8 cellular contexts compared by ENCODE assay signal in genomic region chr11:45857834-45858492, GRCh38. TPM values are rescaled to one million over a fixed set of nuclear protein-coding genes. Genes with fewer than 3 reads are reported as not detected.
DNase-seq lines count a peak whose midpoint lies in the region; ATAC-seq and TF ChIP-seq lines count a peak whose summit lies in the region.

No MANE protein-coding gene starts in this region.

- H3K14ac ChIP-seq in IMR-90 (replicated peaks; ENCODE audit: low read depth, low read length), result no peak overlapping the region

- no peaks in the 10 kb centered on the region for H3K9me3 Mint-ChIP-seq in stimulated activated effector memory CD8-positive, alpha-beta T cell treated with anti-CD3 and anti-CD28 coated beads, Interleukin-12 subunit alpha, Interleukin-12 subunit beta, amount 100 ng/mL, for 72 hours
- H3K9me3 Mint-ChIP-seq in progenitor cell of endocrine pancreas (ENCODE audit: low read depth), result no peaks in the 10 kb centered on the region

- H3K4me3 ChIP-seq in IMR-90 (ENCODE audit: insufficient read depth, low read depth, low read length) (no peak overlapping the region), ascending aorta (no peak overlapping the region), hepatocyte (no peak overlapping the region)

- H3K23ac ChIP-seq in IMR-90 (ENCODE audit: low read depth, low read length), result peak overlapping the region; percentile 1; the same call in 1 of the 2 replicates

- no peak overlapping the region for H3K4me3 Mint-ChIP-seq in stimulated activated effector memory CD8-positive, alpha-beta T cell treated with anti-CD3 and anti-CD28 coated beads, Interleukin-12 subunit alpha, Interleukin-12 subunit beta, amount 100 ng/mL, for 72 hours
- no peak overlapping the region for H3K4me3 Mint-ChIP-seq in progenitor cell of endocrine pancreas (ENCODE audit: low read depth)

- TF ChIP-seq CTCF in IMR-90 (conservative IDR thresholded peaks at IDR 0.05; ENCODE audit: low read depth, low read length) (no peak), ascending aorta (IDR thresholded peaks at IDR 0.05) (no peak), hepatocyte (IDR thresholded peaks at IDR 0.05; ENCODE audit: poor library complexity) (no peak), progenitor cell of endocrine pancreas (IDR thresholded peaks at IDR 0.05; ENCODE audit: unreplicated experiment) (no peak)

- H3K36me3 Mint-ChIP-seq in stimulated activated effector memory CD8-positive, alpha-beta T cell treated with anti-CD3 and anti-CD28 coated beads, Interleukin-12 subunit alpha, Interleukin-12 subunit beta, amount 100 ng/mL, for 72 hours, result peaks cover 63% of the 10 kb centered on the region
- H3K36me3 Mint-ChIP-seq in progenitor cell of endocrine pancreas (ENCODE audit: insufficient read depth), result peaks cover 14% of the 10 kb centered on the region

- dilution Hi-C loops in IMR-90 (cut with HindIII; ENCODE audit: low sequenced_read_pairs, unreplicated experiment), result no loop called here

- H3K18ac ChIP-seq in IMR-90 (ENCODE audit: low read depth, low read length), result peak overlapping the region; percentile 14; the same call in 1 of the 2 replicates

- H2AFZ ChIP-seq in IMR-90 (replicated peaks; ENCODE audit: low read length, poor library complexity) (no peak overlapping the region), hepatocyte (no peak overlapping the region)

- no peak overlapping the region for H4K91ac ChIP-seq in IMR-90 (ENCODE audit: insufficient read depth, low read depth, low read length)

- peak overlapping the region; percentile 3 for H2BK5ac ChIP-seq in IMR-90 (ENCODE audit: low read depth, low read length, poor library complexity, severe bottlenecking)

- H3K79me1 ChIP-seq in IMR-90 (ENCODE audit: low read depth in 1 of 2, low read length in 2 of 2), result peaks cover 14 to 62% of the 10 kb centered on the region in 2 experiments

- peaks cover 30% of the 10 kb centered on the region for H3K4me1 ChIP-seq in IMR-90 (ENCODE audit: control insufficient read depth, insufficient read depth, low read length)
- peaks cover 37 to 67% of the 10 kb centered on the region in 2 donors for H3K4me1 ChIP-seq in ascending aorta
- peaks cover 21% of the 10 kb centered on the region for H3K4me1 ChIP-seq in hepatocyte (ENCODE audit: insufficient read depth)

- no peaks in the 10 kb centered on the region for H3K9me2 ChIP-seq in hepatocyte (replicated peaks; ENCODE audit: insufficient read depth)

- H2AK9ac ChIP-seq in IMR-90 (replicated peaks; ENCODE audit: low read depth, low read length, poor library complexity), result no peak overlapping the region

- intact Hi-C loops in IMR-90 (cut with micrococcal nuclease) (no loop called here), ascending aorta (cut with DNase I) (loop anchor here (2.0 kb wide), 1 partner anchor 15 kb away; no protein-coding TSS in a partner anchor)

- POLR2A ChIA-PET in IMR-90 (lab: Charles Lee; ENCODE audit: unreplicated experiment), result no interaction called here

- TF ChIP-seq RAD21 in IMR-90 (IDR thresholded peaks at IDR 0.05; ENCODE audit: low read length), result no peak

- in situ Hi-C loops in IMR-90 (cut with MboI; ENCODE audit: low sequenced_read_pairs), result no loop called here

- H3K36me3 ChIP-seq in IMR-90 (ENCODE audit: control insufficient read depth, insufficient read depth, low read length) (peaks cover 24% of the 10 kb centered on the region), ascending aorta (peaks cover 29 to 38% of the 10 kb centered on the region in 2 donors), hepatocyte (replicated peaks; ENCODE audit: insufficient read depth, low read depth) (no peaks in the 10 kb centered on the region)

- no peak overlapping the region for H2BK20ac ChIP-seq in IMR-90 (ENCODE audit: low read depth, low read length)

- ATAC-seq in IMR-90 (ENCODE audit: low read depth), result 0 out of 2 replicates have a peak, but pooled peaks have one; percentile 2
- no peak for ATAC-seq in stimulated activated effector memory CD8-positive, alpha-beta T cell treated with anti-CD3 and anti-CD28 coated beads, Interleukin-12 subunit alpha, Interleukin-12 subunit beta, amount 100 ng/mL, for 72 hours
- ATAC-seq in HG02588 (IDR thresholded peaks at IDR 0.05; ENCODE audit: unreplicated experiment), result no peak
- no peak for ATAC-seq in HG03097 (IDR thresholded peaks at IDR 0.05; ENCODE audit: low FRiP score, unreplicated experiment)

- H3K27me3 Mint-ChIP-seq in progenitor cell of endocrine pancreas, result no peaks in the 10 kb centered on the region

- H3K56ac ChIP-seq in IMR-90 (ENCODE audit: extremely low read depth, insufficient read depth, low read length), result no peak overlapping the region

- no peak for TF ChIP-seq POLR2A in IMR-90 (IDR thresholded peaks at IDR 0.05; ENCODE audit: low read depth, low read length)

- H4K5ac ChIP-seq in IMR-90 (ENCODE audit: low read depth, low read length), result no peak overlapping the region

- peaks cover 12% of the 10 kb centered on the region for H3K4me1 Mint-ChIP-seq in stimulated activated effector memory CD8-positive, alpha-beta T cell treated with anti-CD3 and anti-CD28 coated beads, Interleukin-12 subunit alpha, Interleukin-12 subunit beta, amount 100 ng/mL, for 72 hours
- peaks cover 8% of the 10 kb centered on the region for H3K4me1 Mint-ChIP-seq in progenitor cell of endocrine pancreas (ENCODE audit: low read depth)

- no peaks in the 10 kb centered on the region for H3K9me3 ChIP-seq in IMR-90 (ENCODE audit: control insufficient read depth, insufficient read depth, low read length)
- no peaks in the 10 kb centered on the region for H3K9me3 ChIP-seq in ascending aorta
- H3K9me3 ChIP-seq in hepatocyte (ENCODE audit: low read depth), result no peaks in the 10 kb centered on the region

- H4K8ac ChIP-seq in IMR-90 (ENCODE audit: low read depth in 2 of 2, low read length in 2 of 2), result peak overlapping the region in 1 of 2 experiments; percentile 12; a peak in 1 of 4 replicates

- peak overlapping the region; percentile 62; the same call in 1 of the 2 replicates for H2BK120ac ChIP-seq in IMR-90 (ENCODE audit: low read depth, low read length)

- CTCF ChIA-PET in IMR-90 (lab: Yijun Ruan, JAX), result interaction anchor here (0.5 to 1.4 kb wide), 2 partner anchors 15 kb away, joined by 3 read pairs; no protein-coding TSS in a partner anchor

- 80% methylated on average over 2 of the region's 4 CpGs; no CpG with 5 or more reads in 1 of the 2 experiments for WGBS in IMR-90 (ENCODE audit: extremely low coverage in 2 of 2, insufficient read length in 1 of 2), 2 experiments
- 79% methylated on average over 4 of the region's 4 CpGs for WGBS in hepatocyte (ENCODE audit: low lambda C conversion rate, missing lambda C conversion rate)

- H3K4ac ChIP-seq in IMR-90 (ENCODE audit: low read depth, low read length), result peak overlapping the region; percentile 90; the same call in 1 of the 2 replicates

- H3K9ac ChIP-seq in IMR-90 (ENCODE audit: low read depth, low read length), result no peak overlapping the region

- BruUV-seq in IMR-90 (replicated peaks; lab: Mats Ljungman, UMichigan), result no TSS peak

- H4K20me1 ChIP-seq in IMR-90 (ENCODE audit: insufficient read depth, low read length) (peaks cover 21% of the 10 kb centered on the region), hepatocyte (ENCODE audit: insufficient read depth, poor library complexity, severe bottlenecking) (peaks cover 33% of the 10 kb centered on the region)

- no peaks in the 10 kb centered on the region for H3K27me3 ChIP-seq in IMR-90 (ENCODE audit: control insufficient read depth, insufficient read depth, low read length)
- no peaks in the 10 kb centered on the region for H3K27me3 ChIP-seq in ascending aorta
- no peaks in the 10 kb centered on the region for H3K27me3 ChIP-seq in hepatocyte

- H3K9me1 ChIP-seq in IMR-90 (ENCODE audit: insufficient read depth, low read length), result peaks cover 23% of the 10 kb centered on the region

- DNase-seq in IMR-90 (peak; percentile 84), ascending aorta (ENCODE audit: low spot score in 2 of 2) (peak; percentile 35 to 85), hepatocyte (ENCODE audit: low spot score) (peak; percentile 58), progenitor cell of endocrine pancreas (ENCODE audit: low spot score, unreplicated experiment) (no peak), ureter (ENCODE audit: low spot score) (no peak)
- no peak for DNase-seq in stimulated activated effector memory CD8-positive, alpha-beta T cell treated with anti-CD3 and anti-CD28 coated beads, Interleukin-12 subunit alpha, Interleukin-12 subunit beta, amount 100 ng/mL, for 72 hours (ENCODE audit: low spot score in 2 of 2)

- peak overlapping the region; percentile 50 for H3K27ac Mint-ChIP-seq in stimulated activated effector memory CD8-positive, alpha-beta T cell treated with anti-CD3 and anti-CD28 coated beads, Interleukin-12 subunit alpha, Interleukin-12 subunit beta, amount 100 ng/mL, for 72 hours
- H3K27ac Mint-ChIP-seq in progenitor cell of endocrine pancreas, result no peak overlapping the region

- peaks cover 47% of the 10 kb centered on the region for H3K79me2 ChIP-seq in hepatocyte

- H2BK15ac ChIP-seq in IMR-90 (ENCODE audit: low read depth, low read length), result 0 out of 3 replicates have a peak overlapping the region, but pooled peaks have one; percentile 36

- H3K4me2 ChIP-seq in IMR-90 (ENCODE audit: low read depth, low read length) (no peak overlapping the region), hepatocyte (no peak overlapping the region)

- H3K27ac ChIP-seq in IMR-90 (ENCODE audit: insufficient read depth, low read length) (peak overlapping the region; percentile 75; the same call in 1 of the 2 replicates), ascending aorta (peak overlapping the region; percentile 78 to 86), hepatocyte (peak overlapping the region; percentile 79)

- H2AK5ac ChIP-seq in IMR-90 (ENCODE audit: low read depth, low read length), result peak overlapping the region; percentile 92; the same call in 1 of the 2 replicates

RNA-seq across cellular contexts. Expression of gene CRY2, which starts 10.7 kb away (rescaled TPM):
- total RNA-seq in IMR-90 (2012; rRNA removed) (12.8 and 13.1 TPM in 2 replicates), ascending aorta (29.6 TPM), hepatocyte (21.3 and 27.6 TPM in 2 replicates), progenitor cell of endocrine pancreas (34.1 and 34.8 TPM in 2 replicates), ureter (49.9 TPM)
- polyA plus RNA-seq in IMR-90 (2012; rRNA removed) (10.8 and 12.2 TPM in 2 replicates), hepatocyte (23.8 and 25.5 TPM in 2 replicates)
- 5.4 and 6.9 TPM in 2 replicates for polyA plus RNA-seq in IMR-90 (2012; cell fraction: cytosol; rRNA removed)
- polyA plus RNA-seq in IMR-90 (2012; cell fraction: nucleus; rRNA removed; ENCODE audit: low replicate concordance), result 33.2 and 38.5 TPM in 2 replicates

RNA-seq across cellular contexts. Expression of gene MAPK8IP1, which starts 27.5 kb away (rescaled TPM):
- total RNA-seq in IMR-90 (2012; rRNA removed) (6.5 and 6.9 TPM in 2 replicates), ascending aorta (6.0 TPM), hepatocyte (5.2 and 7.6 TPM in 2 replicates), progenitor cell of endocrine pancreas (43.0 and 48.1 TPM in 2 replicates), ureter (7.2 TPM)
- polyA plus RNA-seq in IMR-90 (2012; rRNA removed) (9.6 and 12.4 TPM in 2 replicates), hepatocyte (7.2 and 8.3 TPM in 2 replicates)
- 5.9 and 10.4 TPM in 2 replicates for polyA plus RNA-seq in IMR-90 (2012; cell fraction: cytosol; rRNA removed)
- 10.5 and 18.3 TPM in 2 replicates for polyA plus RNA-seq in IMR-90 (2012; cell fraction: nucleus; rRNA removed; ENCODE audit: low replicate concordance)

RNA-seq across cellular contexts. Expression of gene FREY1, which starts 49.1 kb away (rescaled TPM):
- 0.83 TPM in 1 of 2 replicates, not detected in the other for total RNA-seq in IMR-90 (2012; rRNA removed)
- polyA plus RNA-seq in IMR-90 (2012; rRNA removed), result 0.21 and 0.49 TPM in 2 replicates
- polyA plus RNA-seq in IMR-90 (2012; cell fraction: cytosol; rRNA removed), result 0.10 and 0.11 TPM in 2 replicates
- polyA plus RNA-seq in IMR-90 (2012; cell fraction: nucleus; rRNA removed; ENCODE audit: low replicate concordance), result 1.6 and 1.7 TPM in 2 replicates
- total RNA-seq in ascending aorta, result not detected
- not detected in 2 replicates for total RNA-seq in hepatocyte
- 0.21 TPM in 1 of 2 replicates, not detected in the other for polyA plus RNA-seq in hepatocyte
- 2.8 and 3.7 TPM in 2 replicates for total RNA-seq in progenitor cell of endocrine pancreas
- 0.70 TPM for total RNA-seq in ureter

RNA-seq across cellular contexts. Expression of gene SLC35C1, which starts 53.0 kb away (rescaled TPM):
- total RNA-seq in IMR-90 (2012; rRNA removed) (3.1 and 4.3 TPM in 2 replicates), ascending aorta (47.7 TPM), hepatocyte (11.1 and 12.7 TPM in 2 replicates), progenitor cell of endocrine pancreas (12.8 and 14.0 TPM in 2 replicates), ureter (30.4 TPM)
- polyA plus RNA-seq in IMR-90 (2012; rRNA removed) (26.7 and 27.1 TPM in 2 replicates), hepatocyte (22.1 and 25.0 TPM in 2 replicates)
- polyA plus RNA-seq in IMR-90 (2012; cell fraction: cytosol; rRNA removed), result 7.0 and 23.7 TPM in 2 replicates
- polyA plus RNA-seq in IMR-90 (2012; cell fraction: nucleus; rRNA removed; ENCODE audit: low replicate concordance), result 3.3 and 12.5 TPM in 2 replicates

RNA-seq across cellular contexts. Expression of gene PEX16, which starts 59.7 kb away (rescaled TPM):
- total RNA-seq in IMR-90 (2012; rRNA removed), result 15.3 and 17.9 TPM in 2 replicates
- 23.3 and 29.4 TPM in 2 replicates for polyA plus RNA-seq in IMR-90 (2012; rRNA removed)
- polyA plus RNA-seq in IMR-90 (2012; cell fraction: cytosol; rRNA removed), result 34.1 and 38.2 TPM in 2 replicates
- 48.3 and 88.8 TPM in 2 replicates for polyA plus RNA-seq in IMR-90 (2012; cell fraction: nucleus; rRNA removed; ENCODE audit: low replicate concordance)
- total RNA-seq in ascending aorta, result 77.9 TPM
- 20.3 and 28.0 TPM in 2 replicates for total RNA-seq in hepatocyte
- polyA plus RNA-seq in hepatocyte, result 32.8 and 37.3 TPM in 2 replicates
- 28.0 and 34.6 TPM in 2 replicates for total RNA-seq in progenitor cell of endocrine pancreas
- total RNA-seq in ureter, result 29.1 TPM

Comparison
In these comparisons a context has a peak if more than half of its experiments do, and no peak if none do; other contexts are left out.
1. DNase-seq: peak in IMR-90 (single experiment), ascending aorta (2 of 2) and hepatocyte (single experiment); none in stimulated activated effector memory CD8-positive, alpha-beta T cell treated with anti-CD3 and anti-CD28 coated beads, Interleukin-12 subunit alpha, Interleukin-12 subunit beta, amount 100 ng/mL, for 72 hours (0 of 2), progenitor cell of endocrine pancreas (single experiment) and ureter (single experiment).
2. Peak in every context shown above with its lines, with median percentiles within 50 percentile points of each other: H3K27ac ChIP-seq.